8 cellular contexts compared by ENCODE assay signal in the genomic region with DNA sequence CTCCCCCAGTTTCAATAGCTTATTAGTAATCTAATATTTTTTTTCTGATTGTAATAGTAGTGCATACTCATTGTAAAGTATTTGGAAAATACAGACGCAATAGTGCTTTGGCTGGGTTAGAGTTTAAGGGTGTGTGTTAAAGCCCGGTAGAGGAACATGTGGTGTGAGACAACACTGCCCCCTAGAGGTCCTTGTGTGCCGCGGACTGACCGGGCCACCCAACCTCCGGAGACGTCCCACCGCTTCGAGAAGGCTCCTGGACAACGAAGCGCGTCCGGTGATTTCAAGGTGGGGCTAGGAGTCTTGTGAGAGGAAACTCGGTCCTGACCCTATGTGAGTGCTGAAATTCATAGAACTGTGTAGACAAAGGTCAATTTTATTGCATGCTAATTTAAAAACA.
DNase-seq lines count a peak whose midpoint lies in the region; ATAC-seq and TF ChIP-seq lines count a peak whose summit lies in the region.
"Not testable (repeated sequence)": the region's sequence is repeated elsewhere in the genome, so short reads cannot be mapped to it uniquely, and the experiment has no call there.

No MANE protein-coding gene starts in this region.

- intact Hi-C loops in Panc1 (cut with micrococcal nuclease; ENCODE audit: unreplicated experiment); Right ventricle myocardium inferior (cut with DNase I); thyroid gland (cut with DNase I): not testable (repeated sequence)

- not testable (repeated sequence) for H3K27ac ChIP-seq in Panc1 (ENCODE audit: low read length); thyroid gland

- not testable (repeated sequence) for H3K27me3 ChIP-seq in Panc1 (ENCODE audit: control insufficient read depth, insufficient read depth, low read length); thyroid gland

- not testable (repeated sequence) for H3K36me3 Mint-ChIP-seq in nephron progenitor cell (ENCODE audit: low read depth)

- WGBS in thyroid gland, 2 donors, result no CpG with 5 or more reads among the region's 14 CpGs

- not testable (repeated sequence) for H3K4me1 Mint-ChIP-seq in nephron progenitor cell

- not testable (repeated sequence) for H3K9me3 ChIP-seq in Panc1 (ENCODE audit: control insufficient read depth, insufficient read depth, low read depth, low read length); thyroid gland

- TF ChIP-seq CTCF in Panc1 (IDR thresholded peaks at IDR 0.05) (peak; percentile 26), nephron progenitor cell (IDR thresholded peaks at IDR 0.05) (peak; percentile 18), thyroid gland (IDR thresholded peaks at IDR 0.05) (peak in 2 of 6 experiments; percentile 18 to 25)

- H3K4me3 Mint-ChIP-seq in nephron progenitor cell, result not testable (repeated sequence)

- H3K36me3 ChIP-seq in Panc1 (ENCODE audit: control insufficient read depth, insufficient read depth, low read length); thyroid gland: not testable (repeated sequence)

- DNase-seq in Panc1 (ENCODE audit: low read depth, low spot score), result not testable (repeated sequence)
- DNase-seq in activated naive CD4-positive, alpha-beta T cell treated with Interleukin-2 at 50 U/mL for 16 hours, result peak; percentile 10
- DNase-seq in Right ventricle myocardium inferior (ENCODE audit: missing footprints), result peak; percentile 26
- DNase-seq in nephron progenitor cell, result peak; percentile 49
- peak; percentile 31 to 37 for DNase-seq in thyroid gland

- H3K4me3 ChIP-seq in Panc1 (ENCODE audit: low read depth in 2 of 2, low read length in 2 of 2); thyroid gland (replicated peaks in 1 of 3): not testable (repeated sequence)

- H3K4me1 ChIP-seq in Panc1 (ENCODE audit: control insufficient read depth, insufficient read depth, low read length); thyroid gland: not testable (repeated sequence)

- not testable (repeated sequence) for H3K27me3 Mint-ChIP-seq in nephron progenitor cell (ENCODE audit: low read depth, poor library complexity)

- H3K9me3 Mint-ChIP-seq in nephron progenitor cell, result not testable (repeated sequence)

- ATAC-seq in GM18517 (IDR thresholded peaks at IDR 0.05; ENCODE audit: unreplicated experiment), result peak; percentile 65
- peak; percentile 97 for ATAC-seq in GM21529 (IDR thresholded peaks at IDR 0.05; ENCODE audit: unreplicated experiment)
- peak; percentile 75 for ATAC-seq in HG03066 (IDR thresholded peaks at IDR 0.05; ENCODE audit: low read depth, unreplicated experiment)
- peak; percentile 98 for ATAC-seq in Panc1
- peak; percentile 94 for ATAC-seq in Right ventricle myocardium inferior

- TF ChIP-seq POLR2A in thyroid gland (IDR thresholded peaks at IDR 0.05), result not testable (repeated sequence)

- not testable (repeated sequence) for BruUV-seq in Panc1 (replicated peaks; lab: Mats Ljungman, UMichigan)

- CTCF ChIA-PET in Panc1 (lab: Charles Lee), result not testable (repeated sequence)

- in situ Hi-C loops in Panc1 (cut with HindIII; ENCODE audit: low pct_unique_long_range_greater_than_20kb, low sequenced_read_pairs), result not testable (repeated sequence)

- not testable (repeated sequence) for H3K27ac Mint-ChIP-seq in nephron progenitor cell

- POLR2A ChIA-PET in Panc1 (lab: Charles Lee), result not testable (repeated sequence)
